Comparison of ENCODE assay signal across 8 cellular contexts in the genomic region with DNA sequence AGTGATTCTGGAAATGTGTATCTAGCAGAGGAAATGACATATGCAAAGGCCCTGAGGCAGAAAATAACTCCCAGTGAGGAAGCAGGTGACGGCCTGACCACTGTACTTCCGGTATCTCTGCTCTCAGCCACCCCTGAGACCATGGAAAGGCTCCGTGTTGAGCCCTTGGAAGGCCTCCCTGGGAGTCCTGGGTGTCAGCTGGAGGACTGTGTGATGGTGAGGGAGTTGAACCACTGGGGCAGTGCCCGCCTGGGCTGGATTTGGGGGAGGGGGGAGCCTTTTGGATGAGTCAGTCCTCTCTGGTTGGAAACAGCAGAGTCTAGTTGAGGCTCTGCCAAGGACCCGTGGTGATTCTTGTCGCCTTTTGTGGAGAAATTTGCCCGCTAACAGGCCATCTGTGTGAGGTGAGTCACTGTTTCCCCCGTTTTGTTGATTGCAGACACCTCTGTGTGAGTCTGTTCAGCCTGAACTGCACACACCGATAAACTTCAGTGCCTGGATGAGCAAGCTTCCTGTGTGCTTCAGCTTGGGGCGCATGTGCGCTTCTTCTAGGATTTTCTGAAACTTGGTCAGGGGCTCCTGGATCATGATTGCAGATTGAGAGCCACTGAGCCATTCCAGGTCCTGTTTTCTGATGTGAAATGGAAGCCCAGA.
DNase-seq lines count a peak whose midpoint lies in the region; ATAC-seq, FAIRE-seq and TF ChIP-seq lines count a peak whose summit lies in the region.

No MANE protein-coding gene starts in this region.

- peaks cover under 1% of the 10 kb centered on the region for H3K27me3 Mint-ChIP-seq in neural progenitor cell (ENCODE audit: insufficient read depth, low read depth)

- FAIRE-seq in GM12892 (lab: Jason Lieb, UNC) = peak; percentile 96

- H3K27ac Mint-ChIP-seq in neural progenitor cell = peak overlapping the region; percentile 50

- H3K4me3 ChIP-seq in neural progenitor cell (no peak overlapping the region), thoracic aorta (peak overlapping the region; percentile 42), H7 (ENCODE audit: insufficient read depth, low read depth, low read length) (no peak overlapping the region)

- no peak overlapping the region for H3K4me3 Mint-ChIP-seq in neural progenitor cell

- no peak overlapping the region for H3K4me2 ChIP-seq in neural progenitor cell

- H3K36me3 ChIP-seq in neural progenitor cell (no peaks in the 10 kb centered on the region), thoracic aorta (no peaks in the 10 kb centered on the region), H7 (replicated peaks; ENCODE audit: control insufficient read depth, insufficient read depth, low read length) (no peaks in the 10 kb centered on the region)

- H3K27ac ChIP-seq in neural progenitor cell (no peak overlapping the region), thoracic aorta (peak overlapping the region; percentile 89 to 92)

- no peaks in the 10 kb centered on the region for H4K20me1 ChIP-seq in neural progenitor cell (ENCODE audit: low read depth)

- no peak overlapping the region for H2AFZ ChIP-seq in neural progenitor cell (replicated peaks)

- no peaks in the 10 kb centered on the region for H3K79me2 ChIP-seq in neural progenitor cell (ENCODE audit: low read depth)

- no peaks in the 10 kb centered on the region for H3K9me3 ChIP-seq in neural progenitor cell (ENCODE audit: low read depth)
- H3K9me3 ChIP-seq in thoracic aorta = no peaks in the 10 kb centered on the region

- H3K4me1 Mint-ChIP-seq in neural progenitor cell = peaks cover 43% of the 10 kb centered on the region

- no peaks in the 10 kb centered on the region for H3F3A ChIP-seq in neural progenitor cell (ENCODE audit: low read depth)

- no peaks in the 10 kb centered on the region for H3K36me3 Mint-ChIP-seq in neural progenitor cell

- TF ChIP-seq POLR2A in GM12892 (IDR thresholded peaks at IDR 0.05; ENCODE audit: low read depth, low read length) = peak; percentile 71

- H3K9ac ChIP-seq in neural progenitor cell = no peak overlapping the region

- no peaks in the 10 kb centered on the region for H3K9me3 Mint-ChIP-seq in neural progenitor cell

- ATAC-seq in HG02571 (IDR thresholded peaks at IDR 0.05; ENCODE audit: unreplicated experiment) (peak; percentile 54), thoracic aorta (ENCODE audit: insufficient number of reproducible peaks, low FRiP score, low read depth) (peak; percentile 95)

- H3K4me1 ChIP-seq in neural progenitor cell (peaks cover 22% of the 10 kb centered on the region), thoracic aorta (ENCODE audit: control insufficient read depth in 1 of 2, low read depth in 2 of 2) (peaks cover 47 to 100% of the 10 kb centered on the region in 2 donors)

- TF ChIP-seq CTCF in neural progenitor cell (IDR thresholded peaks at IDR 0.05) (no peak), thoracic aorta (IDR thresholded peaks at IDR 0.05) (no peak)

- DNase-seq in GM12892 (ENCODE audit: insufficient read length) (peak; percentile 58), NAMALWA (ENCODE audit: low spot score) (peak; percentile 96), neural progenitor cell (ENCODE audit: low spot score) (no peak), thoracic aorta (ENCODE audit: low spot score) (peak; percentile 82), H7 (no peak)
- DNase-seq in activated CD4-positive, alpha-beta T cell treated with anti-CD3 and anti-CD28 coated beads, Interleukin-2, amount 50 U/mL, for 1 hour = peak; percentile 85
- DNase-seq in effector CD8-positive, alpha-beta T cell (lab: John Stamatoyannopoulos, UW) = peak; percentile 35

- H3K27me3 ChIP-seq in neural progenitor cell = no peaks in the 10 kb centered on the region
- no peaks in the 10 kb centered on the region for H3K27me3 ChIP-seq in thoracic aorta (replicated peaks; ENCODE audit: insufficient read depth)
- no peaks in the 10 kb centered on the region for H3K27me3 ChIP-seq in H7 (ENCODE audit: control insufficient read depth, insufficient read depth, low read length)

Comparison
In these comparisons a context has a peak if more than half of its experiments do, and no peak if none do; other contexts are left out.
1. DNase-seq: peak in GM12892 (single experiment), NAMALWA (single experiment), activated CD4-positive, alpha-beta T cell treated with anti-CD3 and anti-CD28 coated beads, Interleukin-2, amount 50 U/mL, for 1 hour (single experiment), effector CD8-positive, alpha-beta T cell (single experiment) and thoracic aorta (single experiment); none in neural progenitor cell (single experiment) and H7 (single experiment).